1 cellular context compared by ENCODE assay signal in genomic region chr20:35447082-35447789, GRCh38.
TF ChIP-seq lines count a peak whose summit lies in the region.

No MANE protein-coding gene starts in this region.

TF ChIP-seq in HepG2, 621 proteins besides CTCF, POLR2A, EP300 and RAD21 (continued from another document and continues in another):
- TF ChIP-seq ETS1 (CRISPR knock-in tag; IDR thresholded peaks at IDR 0.05) (no peak), MZF1 (CRISPR knock-in tag; IDR thresholded peaks at IDR 0.05; ENCODE audit: borderline replicate concordance) (no peak), BCL3 (CRISPR knock-in tag; IDR thresholded peaks at IDR 0.05) (0 out of 2 replicates have a peak, but pooled peaks have one; percentile 21), CAMTA2 (CRISPR knock-in tag; IDR thresholded peaks at IDR 0.05; ENCODE audit: borderline replicate concordance) (no peak), ZNF230 (CRISPR knock-in tag; IDR thresholded peaks at IDR 0.05) (0 out of 2 replicates have a peak, but pooled peaks have one; percentile 50), HBP1 (CRISPR knock-in tag; IDR thresholded peaks at IDR 0.05; ENCODE audit: low read depth) (no peak), TMF1 (CRISPR knock-in tag; IDR thresholded peaks at IDR 0.05; ENCODE audit: low read depth) (no peak), LCORL (IDR thresholded peaks at IDR 0.05) (no peak), LCORL (CRISPR knock-in tag; IDR thresholded peaks at IDR 0.05) (peak; percentile 81; the same call in 1 of the 2 replicates), ADNP (CRISPR knock-in tag; IDR thresholded peaks at IDR 0.05) (no peak), ARNT (IDR thresholded peaks at IDR 0.05) (no peak), PHB2 (IDR thresholded peaks at IDR 0.05; ENCODE audit: partially characterized antibody) (no peak), ZNF431 (CRISPR knock-in tag; IDR thresholded peaks at IDR 0.05; ENCODE audit: borderline replicate concordance, low read depth) (no peak), SUZ12 (IDR thresholded peaks at IDR 0.05; ENCODE audit: low read depth, low read length) (no peak), ZNF33A (CRISPR knock-in tag; IDR thresholded peaks at IDR 0.05; ENCODE audit: borderline replicate concordance) (no peak), ZNF552 (CRISPR knock-in tag; IDR thresholded peaks at IDR 0.05; ENCODE audit: borderline replicate concordance) (no peak), ZBTB8A (CRISPR knock-in tag; IDR thresholded peaks at IDR 0.05; ENCODE audit: borderline replicate concordance, low read depth) (no peak), TFDP2 (CRISPR knock-in tag; IDR thresholded peaks at IDR 0.05) (no peak), ZNF382 (CRISPR knock-in tag; IDR thresholded peaks at IDR 0.05; ENCODE audit: borderline replicate concordance) (no peak), ZNF580 (CRISPR knock-in tag; IDR thresholded peaks at IDR 0.05; ENCODE audit: borderline replicate concordance, low read depth) (peak; percentile 56; the same call in 1 of the 2 replicates), ZNF687 (CRISPR knock-in tag; IDR thresholded peaks at IDR 0.05) (peak; percentile 17; the same call in 1 of the 2 replicates), NFIC (IDR thresholded peaks at IDR 0.05; ENCODE audit: low read length) (no peak), ZSCAN22 (CRISPR knock-in tag; IDR thresholded peaks at IDR 0.05) (no peak), POLR2G (IDR thresholded peaks at IDR 0.05; ENCODE audit: low read depth, low read length) (peak; percentile 65; the same call in 1 of the 2 replicates), ZNF619 (CRISPR knock-in tag; IDR thresholded peaks at IDR 0.05) (no peak), BHLHE40 (IDR thresholded peaks at IDR 0.05; ENCODE audit: low read length) (no peak), ZNF468 (CRISPR knock-in tag; IDR thresholded peaks at IDR 0.05) (no peak), CCDC6 (CRISPR knock-in tag; IDR thresholded peaks at IDR 0.05) (no peak), KDM5A (IDR thresholded peaks at IDR 0.05; ENCODE audit: borderline replicate concordance, low read length) (peak; percentile 43; the same call in 1 of the 2 replicates), NFIB (CRISPR knock-in tag; IDR thresholded peaks at IDR 0.05; ENCODE audit: borderline replicate concordance) (no peak), FOXP4 (CRISPR knock-in tag; IDR thresholded peaks at IDR 0.05) (peak; percentile 24; the same call in 1 of the 2 replicates), RELA (CRISPR knock-in tag; IDR thresholded peaks at IDR 0.05) (no peak), ZNF598 (CRISPR knock-in tag; IDR thresholded peaks at IDR 0.05; ENCODE audit: borderline replicate concordance) (no peak; the same call in 1 of the 2 replicates), STAG1 (CRISPR knock-in tag; IDR thresholded peaks at IDR 0.05) (peak; percentile 80), SPEN (CRISPR knock-in tag; IDR thresholded peaks at IDR 0.05; ENCODE audit: low read depth) (0 out of 2 replicates have a peak, but pooled peaks have one; percentile 52), ZNF770 (CRISPR knock-in tag; IDR thresholded peaks at IDR 0.05) (no peak), HES4 (CRISPR knock-in tag; IDR thresholded peaks at IDR 0.05; ENCODE audit: borderline replicate concordance) (no peak)
- TF ChIP-seq, protein P1, sequence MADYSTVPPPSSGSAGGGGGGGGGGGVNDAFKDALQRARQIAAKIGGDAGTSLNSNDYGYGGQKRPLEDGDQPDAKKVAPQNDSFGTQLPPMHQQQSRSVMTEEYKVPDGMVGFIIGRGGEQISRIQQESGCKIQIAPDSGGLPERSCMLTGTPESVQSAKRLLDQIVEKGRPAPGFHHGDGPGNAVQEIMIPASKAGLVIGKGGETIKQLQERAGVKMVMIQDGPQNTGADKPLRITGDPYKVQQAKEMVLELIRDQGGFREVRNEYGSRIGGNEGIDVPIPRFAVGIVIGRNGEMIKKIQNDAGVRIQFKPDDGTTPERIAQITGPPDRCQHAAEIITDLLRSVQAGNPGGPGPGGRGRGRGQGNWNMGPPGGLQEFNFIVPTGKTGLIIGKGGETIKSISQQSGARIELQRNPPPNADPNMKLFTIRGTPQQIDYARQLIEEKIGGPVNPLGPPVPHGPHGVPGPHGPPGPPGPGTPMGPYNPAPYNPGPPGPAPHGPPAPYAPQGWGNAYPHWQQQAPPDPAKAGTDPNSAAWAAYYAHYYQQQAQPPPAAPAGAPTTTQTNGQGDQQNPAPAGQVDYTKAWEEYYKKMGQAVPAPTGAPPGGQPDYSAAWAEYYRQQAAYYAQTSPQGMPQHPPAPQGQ (CRISPR knock-in tag; IDR thresholded peaks at IDR 0.05; ENCODE audit: borderline replicate concordance) = no peak
- TF ChIP-seq, protein P2, sequence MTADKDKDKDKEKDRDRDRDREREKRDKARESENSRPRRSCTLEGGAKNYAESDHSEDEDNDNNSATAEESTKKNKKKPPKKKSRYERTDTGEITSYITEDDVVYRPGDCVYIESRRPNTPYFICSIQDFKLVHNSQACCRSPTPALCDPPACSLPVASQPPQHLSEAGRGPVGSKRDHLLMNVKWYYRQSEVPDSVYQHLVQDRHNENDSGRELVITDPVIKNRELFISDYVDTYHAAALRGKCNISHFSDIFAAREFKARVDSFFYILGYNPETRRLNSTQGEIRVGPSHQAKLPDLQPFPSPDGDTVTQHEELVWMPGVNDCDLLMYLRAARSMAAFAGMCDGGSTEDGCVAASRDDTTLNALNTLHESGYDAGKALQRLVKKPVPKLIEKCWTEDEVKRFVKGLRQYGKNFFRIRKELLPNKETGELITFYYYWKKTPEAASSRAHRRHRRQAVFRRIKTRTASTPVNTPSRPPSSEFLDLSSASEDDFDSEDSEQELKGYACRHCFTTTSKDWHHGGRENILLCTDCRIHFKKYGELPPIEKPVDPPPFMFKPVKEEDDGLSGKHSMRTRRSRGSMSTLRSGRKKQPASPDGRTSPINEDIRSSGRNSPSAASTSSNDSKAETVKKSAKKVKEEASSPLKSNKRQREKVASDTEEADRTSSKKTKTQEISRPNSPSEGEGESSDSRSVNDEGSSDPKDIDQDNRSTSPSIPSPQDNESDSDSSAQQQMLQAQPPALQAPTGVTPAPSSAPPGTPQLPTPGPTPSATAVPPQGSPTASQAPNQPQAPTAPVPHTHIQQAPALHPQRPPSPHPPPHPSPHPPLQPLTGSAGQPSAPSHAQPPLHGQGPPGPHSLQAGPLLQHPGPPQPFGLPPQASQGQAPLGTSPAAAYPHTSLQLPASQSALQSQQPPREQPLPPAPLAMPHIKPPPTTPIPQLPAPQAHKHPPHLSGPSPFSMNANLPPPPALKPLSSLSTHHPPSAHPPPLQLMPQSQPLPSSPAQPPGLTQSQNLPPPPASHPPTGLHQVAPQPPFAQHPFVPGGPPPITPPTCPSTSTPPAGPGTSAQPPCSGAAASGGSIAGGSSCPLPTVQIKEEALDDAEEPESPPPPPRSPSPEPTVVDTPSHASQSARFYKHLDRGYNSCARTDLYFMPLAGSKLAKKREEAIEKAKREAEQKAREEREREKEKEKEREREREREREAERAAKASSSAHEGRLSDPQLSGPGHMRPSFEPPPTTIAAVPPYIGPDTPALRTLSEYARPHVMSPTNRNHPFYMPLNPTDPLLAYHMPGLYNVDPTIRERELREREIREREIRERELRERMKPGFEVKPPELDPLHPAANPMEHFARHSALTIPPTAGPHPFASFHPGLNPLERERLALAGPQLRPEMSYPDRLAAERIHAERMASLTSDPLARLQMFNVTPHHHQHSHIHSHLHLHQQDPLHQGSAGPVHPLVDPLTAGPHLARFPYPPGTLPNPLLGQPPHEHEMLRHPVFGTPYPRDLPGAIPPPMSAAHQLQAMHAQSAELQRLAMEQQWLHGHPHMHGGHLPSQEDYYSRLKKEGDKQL (CRISPR knock-in tag; IDR thresholded peaks at IDR 0.05; ENCODE audit: low read depth) = no peak; the same call in 1 of the 2 replicates
